ENCODE assay signal across 8 cellular contexts in the genomic region with DNA sequence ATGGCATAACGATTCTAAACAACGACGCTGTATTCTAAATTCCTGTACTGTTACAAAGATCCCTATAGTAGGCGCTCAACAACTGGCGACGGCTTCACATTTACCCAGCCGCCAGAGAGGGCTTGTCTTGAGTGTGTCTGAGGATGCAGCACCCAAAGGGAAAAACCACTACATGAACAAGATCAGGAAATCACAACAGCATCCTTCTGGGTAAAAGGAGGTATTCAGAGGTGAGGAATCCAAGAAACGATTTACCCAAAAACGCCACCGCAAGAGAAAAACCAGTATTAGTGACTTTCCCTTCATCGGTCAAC. TPM values are rescaled to one million over a fixed set of nuclear protein-coding genes. Genes with fewer than 3 reads are reported as not detected.
DNase-seq lines count a peak whose midpoint lies in the region; ATAC-seq and TF ChIP-seq lines count a peak whose summit lies in the region.

No MANE protein-coding gene starts in this region.

- 0 to 1% (median 1%) methylated on average over 10 to 11 of the region's 11 CpGs for WGBS in adrenal gland, 4 donors
- 0 to 1% (median 1%) methylated on average over 11 of the region's 11 CpGs for WGBS in psoas muscle, 3 donors

- H3K36me3 ChIP-seq in adrenal gland (replicated peaks in 1 of 2) (no peaks in the 10 kb centered on the region), right atrium auricular region (no peaks in the 10 kb centered on the region), psoas muscle (ENCODE audit: insufficient read depth in 1 of 2, low read depth in 1 of 2) (peaks cover 0 to 11% of the 10 kb centered on the region in 2 donors), vagina (peaks cover 0 to 4% of the 10 kb centered on the region in 2 donors)

- ATAC-seq in HG02642 (IDR thresholded peaks at IDR 0.05; ENCODE audit: poor library complexity, unreplicated experiment), result peak; percentile 79
- peak; percentile 83 to 91 (median 87) for ATAC-seq in psoas muscle

- peaks cover 13 to 17% of the 10 kb centered on the region in 2 donors for H3K4me1 ChIP-seq in adrenal gland (replicated peaks in 1 of 2)
- peaks cover 0 to 16% of the 10 kb centered on the region in 2 donors for H3K4me1 ChIP-seq in right atrium auricular region
- H3K4me1 ChIP-seq in psoas muscle, result peaks cover 15% of the 10 kb centered on the region
- peaks cover 22% of the 10 kb centered on the region for H3K4me1 ChIP-seq in vagina

- intact Hi-C loops in adrenal gland (cut with DNase I), result loop anchor here in 1 of 2 donors (10.0 kb wide), 1 partner anchor 130 kb away; no protein-coding TSS in a partner anchor
- intact Hi-C loops in psoas muscle (cut with DNase I), result loop anchor here (2.0 to 5.0 kb wide), 2 partner anchors 80 to 122 kb away; partner anchors contain the start of gene RPL37 (in 1 of the 2)
- intact Hi-C loops in vagina (cut with DNase I), result loop anchor here (2.0 to 10.0 kb wide), 2 partner anchors 42 to 80 kb away; partner anchors contain the start of gene RPL37

- peak overlapping the region; percentile 59 to 95 (median 89) for H3K27ac ChIP-seq in adrenal gland
- H3K27ac ChIP-seq in right atrium auricular region, result peak overlapping the region; percentile 88 to 95
- peak overlapping the region; percentile 95 for H3K27ac ChIP-seq in psoas muscle
- peak overlapping the region; percentile 92 for H3K27ac ChIP-seq in vagina

- TF ChIP-seq POLR2A in adrenal gland (IDR thresholded peaks at IDR 0.05) (peak; percentile 40 to 69), vagina (IDR thresholded peaks at IDR 0.05) (no peak)

- peak overlapping the region; percentile 72 to 98 (median 87) for H3K4me3 ChIP-seq in adrenal gland
- peak overlapping the region; percentile 72 to 90 for H3K4me3 ChIP-seq in right atrium auricular region
- H3K4me3 ChIP-seq in psoas muscle, result peak overlapping the region; percentile 98
- H3K4me3 ChIP-seq in vagina, result peak overlapping the region; percentile 93 to 95

- TF ChIP-seq CTCF in GM12874 (IDR thresholded peaks at IDR 0.05; ENCODE audit: insufficient read depth, low read depth, low read length), result peak; percentile 68
- peak; percentile 32 to 61 (median 54) for TF ChIP-seq CTCF in adrenal gland (IDR thresholded peaks at IDR 0.05)
- peak; percentile 52 to 79 for TF ChIP-seq CTCF in right atrium auricular region (IDR thresholded peaks at IDR 0.05)
- peak; percentile 65 for TF ChIP-seq CTCF in psoas muscle (IDR thresholded peaks at IDR 0.05)
- peak; percentile 26 to 33 (median 30) for TF ChIP-seq CTCF in vagina (IDR thresholded peaks at IDR 0.05)

- H3K27me3 ChIP-seq in adrenal gland, result no peaks in the 10 kb centered on the region
- no peaks in the 10 kb centered on the region for H3K27me3 ChIP-seq in right atrium auricular region
- no peaks in the 10 kb centered on the region for H3K27me3 ChIP-seq in psoas muscle (ENCODE audit: insufficient read depth in 3 of 3, low read length in 2 of 3)
- no peaks in the 10 kb centered on the region for H3K27me3 ChIP-seq in vagina

- H3K9me3 ChIP-seq in adrenal gland (replicated peaks in 1 of 3) (no peaks in the 10 kb centered on the region), right atrium auricular region (no peaks in the 10 kb centered on the region), psoas muscle (no peaks in the 10 kb centered on the region), vagina (no peaks in the 10 kb centered on the region)

- DNase-seq in NCI-H1092 (lab: John Stamatoyannopoulos, UW), result peak; percentile 22
- peak; percentile 60 for DNase-seq in SKM-1 treated with dmso at 0.1 percent for 144 hours (lab: John Stamatoyannopoulos, UW; ENCODE audit: unreplicated experiment)
- peak; percentile 69 to 88 (median 78) for DNase-seq in adrenal gland
- peak; percentile 85 for DNase-seq in right atrium auricular region (ENCODE audit: low spot score)
- DNase-seq in psoas muscle, result peak; percentile 55 to 70
- peak in 1 of 2 donors; percentile 88 for DNase-seq in vagina (ENCODE audit: extremely low spot score in 2 of 2)

RNA-seq across cellular contexts. Expression of gene TTC33, which starts 0.7 kb away (rescaled TPM):
- 10 to 100 TPM in 6 of 8 donors, 1 to 10 TPM in 2; 5.9 to 26.4 (median 15.3) TPM for total RNA-seq in adrenal gland
- polyA plus RNA-seq in adrenal gland, result 10 to 100 TPM in 1 of 3 donors, 1 to 10 TPM in 2; 5.8 to 19.6 (median 7.6) TPM
- total RNA-seq in right atrium auricular region, result 10 to 100 TPM; 10.2 to 16.7 TPM
- 10 to 100 TPM; 19.7 to 38.5 (median 27.0) TPM for total RNA-seq in psoas muscle
- polyA plus RNA-seq in psoas muscle, result 10 to 100 TPM; 11.0 to 31.5 (median 11.3) TPM
- 12.8 TPM for total RNA-seq in vagina

RNA-seq across cellular contexts. Expression of gene PRKAA1, which starts 43.1 kb away (rescaled TPM):
- total RNA-seq in adrenal gland (100 to 1,000 TPM in 1 of 8 donors, 10 to 100 TPM in 7; 42.5 to 100 (median 62.4) TPM), right atrium auricular region (10 to 100 TPM; 43.0 to 52.5 TPM), psoas muscle (10 to 100 TPM; 28.1 to 36.8 (median 33.8) TPM), vagina (69.0 TPM)
- polyA plus RNA-seq in adrenal gland (10 to 100 TPM; 19.5 to 58.3 (median 21.4) TPM), psoas muscle (10 to 100 TPM in 2 of 3 donors, 1 to 10 TPM in 1; 9.6 to 14.2 (median 10.3) TPM)

Comparison
In these comparisons a context has a peak if more than half of its experiments do, and no peak if none do; other contexts are left out.
1. POLR2A ChIP-seq: peak in adrenal gland (2 of 2); none in vagina (0 of 2).
2. Peak in every context shown above with its lines, with median percentiles within 50 percentile points of each other: CTCF ChIP-seq, H3K27ac ChIP-seq and H3K4me3 ChIP-seq.